Comparison of ENCODE assay signal across 21 cellular contexts in the genomic region with DNA sequence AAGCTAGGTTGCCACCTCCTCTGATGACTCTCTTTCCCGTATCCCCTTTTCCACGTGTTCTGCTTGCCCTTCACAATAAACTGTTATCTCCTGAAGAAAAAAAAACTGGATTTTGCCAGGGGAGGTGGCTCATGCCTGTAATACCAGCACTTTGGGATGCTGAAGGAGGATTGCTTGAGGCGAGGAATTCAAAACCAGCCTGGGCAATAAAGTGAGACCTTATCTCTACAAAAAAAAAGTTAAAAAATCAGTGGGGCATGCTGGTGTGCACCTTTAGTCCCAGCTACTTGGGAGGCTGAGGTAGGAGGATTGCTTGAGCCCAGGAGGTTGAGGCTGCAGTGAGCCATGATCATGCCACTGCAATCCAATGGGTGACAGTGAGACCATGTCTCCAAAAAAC.
"Had no signal": no experiment of that assay in that cellular context is flagged by ENCODE, and none has a peak within 500 bp of the region (broad histone marks: within the 10 kb centered on the region; RNA-seq: fewer than 3 reads in every experiment).

No MANE protein-coding gene starts in this region.

- H3K4me3 Mint-ChIP-seq: activated B cell treated with CpG ODN at 0.5 μM for 24 hours; activated CD4-positive, alpha-beta T cell treated with anti-CD3 and anti-CD28 coated beads, Interleukin-2, amount 10 ng/mL, durations not matched to agents 24 days and 14 days; activated naive CD8-positive, alpha-beta T cell treated with anti-CD3 and anti-CD28 coated beads for 36 hours; activated T-cell treated with anti-CD3 and anti-CD28 coated beads, Interleukin-2, amount 50 U/mL, for 4 hours had no signal

- H3K27me3 Mint-ChIP-seq: activated naive CD8-positive, alpha-beta T cell treated with anti-CD3 and anti-CD28 coated beads for 36 hours had no signal

- ATAC-seq: activated T-cell treated with anti-CD3 and anti-CD28 coated beads, Interleukin-2, amount 50 U/mL, for 4 hours had no signal

- H3K9me3 Mint-ChIP-seq: activated B cell treated with CpG ODN at 0.5 μM for 24 hours; activated CD4-positive, alpha-beta T cell treated with anti-CD3 and anti-CD28 coated beads, Interleukin-2, amount 10 ng/mL, durations not matched to agents 24 days and 14 days; activated T-cell treated with anti-CD3 and anti-CD28 coated beads, Interleukin-2, amount 50 U/mL, for 4 hours had no signal

- DNase-seq: activated B cell treated with CpG ODN at 0.5 μM for 24 hours; activated CD4-positive, alpha-beta T cell treated with anti-CD3 and anti-CD28 coated beads for 1 hour; activated CD4-positive, alpha-beta T cell treated with anti-CD3 and anti-CD28 coated beads, Interleukin-2, amount 10 ng/mL, durations not matched to agents 24 days and 14 days; activated CD4-positive, alpha-beta T cell treated with anti-CD3 and anti-CD28 coated beads, Interleukin-2, amount 50 U/mL, for 48 hours; activated effector memory CD4-positive, alpha-beta T cell treated with anti-CD3 and anti-CD28 coated beads, Interleukin-2, amount 50 U/mL, for 16 hours; activated naive CD4-positive, alpha-beta T cell treated with Interleukin-2 at 50 U/mL for 16 hours; activated naive CD8-positive, alpha-beta T cell treated with anti-CD3 and anti-CD28 coated beads for 36 hours; activated T-cell treated with anti-CD3 and anti-CD28 coated beads, Interleukin-2, amount 50 U/mL, for 4 hours; Karpas-422; MM.1S; NCI-H1105; NCI-H1436; NCI-H1694 treated with DMSO at 0.1 percent for 48 hours; NCI-H2029 treated with DMSO at 0.1 percent for 48 hours; NCI-H345; NCI-H510A; NCI-H526 treated with DMSO at 0.1 percent for 48 hours; NCI-H82; SIG-M5; T-helper 2 cell; T1000 had no signal

- H3K27ac Mint-ChIP-seq: activated B cell treated with CpG ODN at 0.5 μM for 24 hours; activated CD4-positive, alpha-beta T cell treated with anti-CD3 and anti-CD28 coated beads, Interleukin-2, amount 10 ng/mL, durations not matched to agents 24 days and 14 days; activated naive CD8-positive, alpha-beta T cell treated with anti-CD3 and anti-CD28 coated beads for 36 hours had no signal
